21 cellular contexts compared by ENCODE assay signal in genomic region chr9:107322643-107323042, GRCh38.
"Had no signal": no experiment of that assay in that cellular context is flagged by ENCODE, and none has a peak within 500 bp of the region (broad histone marks: within the 10 kb centered on the region; RNA-seq: fewer than 3 reads in every experiment).

No MANE protein-coding gene starts in this region.

- DNase-seq: activated CD4-positive, alpha-beta T cell treated with anti-CD3 and anti-CD28 coated beads for 1 hour; activated CD4-positive, alpha-beta T cell treated with anti-CD3 and anti-CD28 coated beads, Interleukin-2, amount 50 U/mL, for 1 hour; activated gamma-delta T cell treated with Interleukin-2 at 50 U/mL for 16 hours; activated T-cell treated with anti-CD3 and anti-CD28 coated beads, Interleukin-2, amount 50 U/mL, for 1 hour; anterior cingulate cortex; central memory CD4-positive, alpha-beta T cell; dorsolateral prefrontal cortex; effector memory CD8-positive, alpha-beta T cell; head of caudate nucleus; naive thymus-derived CD4-positive, alpha-beta T cell; stimulated activated CD4-positive, alpha-beta T cell treated with anti-CD3 and anti-CD28 coated beads, Interleukin-1b, Interleukin-23, amount 100 ng/mL, for 48 hours; stimulated activated naive CD8-positive, alpha-beta T cell treated with anti-CD3 and anti-CD28 coated beads, Interleukin-15, amount 100 ng/mL, for 72 hours; T-cell; WERI-Rb-1 had no signal

- H3K9me3 Mint-ChIP-seq: activated naive CD4-positive, alpha-beta T cell treated with anti-CD3 and anti-CD28 coated beads, Interleukin-2, amount 50 U/mL, for 24 hours; stimulated activated naive CD8-positive, alpha-beta T cell treated with anti-CD3 and anti-CD28 coated beads, Interleukin-15, amount 100 ng/mL, for 72 hours had no signal

- H3K27ac Mint-ChIP-seq: activated naive CD4-positive, alpha-beta T cell treated with anti-CD3 and anti-CD28 coated beads, Interleukin-2, amount 50 U/mL, for 24 hours; effector memory CD8-positive, alpha-beta T cell; stimulated activated naive CD8-positive, alpha-beta T cell treated with anti-CD3 and anti-CD28 coated beads, Interleukin-15, amount 100 ng/mL, for 72 hours; T-cell had no signal

- H3K4me3 Mint-ChIP-seq: activated naive CD4-positive, alpha-beta T cell treated with anti-CD3 and anti-CD28 coated beads, Interleukin-2, amount 50 U/mL, for 24 hours; brain; effector memory CD8-positive, alpha-beta T cell; naive thymus-derived CD4-positive, alpha-beta T cell; stimulated activated naive CD8-positive, alpha-beta T cell treated with anti-CD3 and anti-CD28 coated beads, Interleukin-15, amount 100 ng/mL, for 72 hours; T-cell had no signal

- H3K4me1 ChIP-seq: prostate gland, suprapubic skin had no signal

- H3K27me3 Mint-ChIP-seq: activated naive CD4-positive, alpha-beta T cell treated with anti-CD3 and anti-CD28 coated beads, Interleukin-2, amount 50 U/mL, for 24 hours; effector memory CD8-positive, alpha-beta T cell; naive thymus-derived CD4-positive, alpha-beta T cell; stimulated activated naive CD8-positive, alpha-beta T cell treated with anti-CD3 and anti-CD28 coated beads, Interleukin-15, amount 100 ng/mL, for 72 hours; T-cell had no signal

- H3K27me3 ChIP-seq: dorsolateral prefrontal cortex, esophagus muscularis mucosa, suprapubic skin, tibial nerve had no signal

- H3K36me3 ChIP-seq: prostate gland had no signal

- H3K27ac ChIP-seq: esophagus muscularis mucosa, prostate gland, suprapubic skin, WERI-Rb-1 had no signal

- H3K4me3 ChIP-seq: dorsolateral prefrontal cortex, esophagus muscularis mucosa, lung, prostate gland, suprapubic skin, tibial nerve had no signal

- ATAC-seq: effector memory CD8-positive, alpha-beta T cell; naive thymus-derived CD4-positive, alpha-beta T cell; stimulated activated naive CD8-positive, alpha-beta T cell treated with anti-CD3 and anti-CD28 coated beads, Interleukin-15, amount 100 ng/mL, for 72 hours; T-cell had no signal

- H3K9me3 ChIP-seq: prostate gland, suprapubic skin had no signal
